16 cellular contexts compared by ENCODE assay signal in genomic region chr14:52355526-52355925, GRCh38. TPM values are rescaled to one million over a fixed set of nuclear protein-coding genes. Genes with fewer than 3 reads are reported as not detected.
DNase-seq lines count a peak whose midpoint lies in the region; ATAC-seq, FAIRE-seq and TF ChIP-seq lines count a peak whose summit lies in the region.
"Had no signal": no experiment of that assay in that cellular context is flagged by ENCODE, and none has a peak within 500 bp of the region (broad histone marks: within the 10 kb centered on the region; RNA-seq: fewer than 3 reads in every experiment).

No MANE protein-coding gene starts in this region.

- H3K79me2 ChIP-seq in keratinocyte (ENCODE audit: control insufficient read depth, insufficient read depth, low read length) = no peaks in the 10 kb centered on the region

- DNase-seq in activated CD8-positive, alpha-beta memory T cell treated with anti-CD3 and anti-CD28 coated beads, Interleukin-2, amount 10 ng/mL, durations not matched to agents 7 days and 5 days = no peak
- DNase-seq in activated CD8-positive, alpha-beta memory T cell treated with anti-CD3 and anti-CD28 coated beads, Interleukin-2, amount 50 U/mL, for 4 hours = no peak
- DNase-seq in keratinocyte (ENCODE audit: low read depth, low spot score) (no peak), transverse colon (no peak), omental fat pad (ENCODE audit: low spot score) (no peak), tibial artery (no peak)
- DNase-seq: NCI-H187, NCI-H526 treated with DMSO at 0.1 percent for 48 hours, occipital lobe, WERI-Rb-1 had no signal

- dilution Hi-C loops in keratinocyte (cut with MboI; ENCODE audit: extremely low pct_ligation_motif_present, low sequenced_read_pairs) = no loop called here

- no peak for TF ChIP-seq EP300 in transverse colon (IDR thresholded peaks at IDR 0.05; ENCODE audit: low read depth)

- intact Hi-C loops in transverse colon (cut with DNase I; ENCODE audit: low total_unique reads) (no loop called here), tibial artery (cut with DNase I; ENCODE audit: low total_unique reads) (no loop called here)

- H3K27ac Mint-ChIP-seq in activated CD8-positive, alpha-beta memory T cell treated with anti-CD3 and anti-CD28 coated beads, Interleukin-2, amount 10 ng/mL, durations not matched to agents 7 days and 5 days = peak overlapping the region; percentile 15

- in situ Hi-C loops in transverse colon (cut with MboI; ENCODE audit: low pct_ligation_motif_present in 1 of 4, low pct_unique_long_range_greater_than_20kb in 1 of 4, low sequenced_read_pairs in 3 of 4) = no loop called here

- H3K36me3 Mint-ChIP-seq in activated CD8-positive, alpha-beta memory T cell treated with anti-CD3 and anti-CD28 coated beads, Interleukin-2, amount 10 ng/mL, durations not matched to agents 7 days and 5 days = peaks cover 29% of the 10 kb centered on the region

- H3K9me1 ChIP-seq in keratinocyte (ENCODE audit: control insufficient read depth, extremely low read depth, insufficient read depth, low read length) = no peaks in the 10 kb centered on the region

- no peak overlapping the region for H3K4me3 Mint-ChIP-seq in activated CD8-positive, alpha-beta memory T cell treated with anti-CD3 and anti-CD28 coated beads, Interleukin-2, amount 10 ng/mL, durations not matched to agents 7 days and 5 days

- H3K4me3 ChIP-seq in keratinocyte (ENCODE audit: control insufficient read depth in 2 of 3, extremely low read depth in 1 of 3, insufficient read depth in 2 of 3, low read depth in 1 of 3, low read length in 3 of 3) (no peak overlapping the region), transverse colon (no peak overlapping the region), tibial artery (no peak overlapping the region)
- H3K4me3 ChIP-seq: esophagus muscularis mucosa had no signal

- H3K4me1 Mint-ChIP-seq in activated CD8-positive, alpha-beta memory T cell treated with anti-CD3 and anti-CD28 coated beads, Interleukin-2, amount 10 ng/mL, durations not matched to agents 7 days and 5 days = peaks cover 59% of the 10 kb centered on the region

- ATAC-seq in activated CD8-positive, alpha-beta memory T cell treated with anti-CD3 and anti-CD28 coated beads, Interleukin-2, amount 10 ng/mL, durations not matched to agents 7 days and 5 days = no peak
- ATAC-seq in omental fat pad (ENCODE audit: low FRiP score) (no peak), HG03457 (IDR thresholded peaks at IDR 0.05; ENCODE audit: unreplicated experiment) (no peak)
- ATAC-seq: Right ventricle myocardium inferior had no signal

- H3K4me2 ChIP-seq in keratinocyte (ENCODE audit: control insufficient read depth, extremely low read depth, insufficient read depth, low read depth, low read length) = peak overlapping the region; percentile 84

- H3K27ac ChIP-seq in VCaP (peak overlapping the region; percentile 93), keratinocyte (ENCODE audit: control insufficient read depth, insufficient read depth, low read length) (peak overlapping the region; percentile 43), transverse colon (peak overlapping the region; percentile 31 to 49 (median 38)), tibial artery (peak overlapping the region in 1 of 2 donors; percentile 15)
- H3K27ac ChIP-seq: WERI-Rb-1 had no signal

- H3K9me3 Mint-ChIP-seq in activated CD8-positive, alpha-beta memory T cell treated with anti-CD3 and anti-CD28 coated beads, Interleukin-2, amount 10 ng/mL, durations not matched to agents 7 days and 5 days (ENCODE audit: low read depth) = no peaks in the 10 kb centered on the region

- TF ChIP-seq POLR2A in transverse colon (IDR thresholded peaks at IDR 0.05) = no peak

- FAIRE-seq in keratinocyte (lab: Jason Lieb, UNC) = no peak
- FAIRE-seq: H1 had no signal

- H3K36me3 ChIP-seq in keratinocyte (ENCODE audit: control insufficient read depth in 2 of 2, extremely low read depth in 1 of 2, insufficient read depth in 2 of 2, low read length in 2 of 2) (no peaks in the 10 kb centered on the region), transverse colon (no peaks in the 10 kb centered on the region), tibial artery (no peaks in the 10 kb centered on the region)
- H3K36me3 ChIP-seq: esophagus muscularis mucosa, WERI-Rb-1 had no signal

- H3K9ac ChIP-seq in keratinocyte (ENCODE audit: control insufficient read depth, extremely low read depth, insufficient read depth, low read length) = no peak overlapping the region

- H3K9me3 ChIP-seq in keratinocyte (ENCODE audit: control insufficient read depth, low read depth, low read length) (no peaks in the 10 kb centered on the region), transverse colon (no peaks in the 10 kb centered on the region), tibial artery (no peaks in the 10 kb centered on the region)
- H3K9me3 ChIP-seq: esophagus muscularis mucosa had no signal

- 38 to 83% methylated on average over 1 to 5 of the region's 5 CpGs for WGBS in transverse colon (ENCODE audit: low coverage in 1 of 2), 2 donors

- H3K4me1 ChIP-seq in keratinocyte (ENCODE audit: control insufficient read depth, extremely low read depth, insufficient read depth, low read length) (peaks cover 30% of the 10 kb centered on the region), transverse colon (peaks cover 25 to 64% (median 36%) of the 10 kb centered on the region in 4 donors), tibial artery (peaks cover 0 to 33% (median 12%) of the 10 kb centered on the region in 4 donors)

- no peak for TF ChIP-seq CTCF in VCaP (conservative IDR thresholded peaks at IDR 0.05)
- no peak for TF ChIP-seq CTCF in keratinocyte (optimal IDR thresholded peaks at IDR 0.05 in 1 of 3, IDR thresholded peaks at IDR 0.05 in 1 of 3, conservative IDR thresholded peaks at IDR 0.05 in 1 of 3; ENCODE audit: extremely low read depth in 1 of 3, insufficient read depth in 2 of 3, low read length in 3 of 3)
- no peak for TF ChIP-seq CTCF in transverse colon (IDR thresholded peaks at IDR 0.05)
- TF ChIP-seq CTCF in omental fat pad (IDR thresholded peaks at IDR 0.05) = no peak
- TF ChIP-seq CTCF in tibial artery (IDR thresholded peaks at IDR 0.05) = no peak

- H3K27me3 Mint-ChIP-seq in activated CD8-positive, alpha-beta memory T cell treated with anti-CD3 and anti-CD28 coated beads, Interleukin-2, amount 10 ng/mL, durations not matched to agents 7 days and 5 days = peaks cover 7% of the 10 kb centered on the region

- CTCF ChIA-PET in activated CD8-positive, alpha-beta memory T cell treated with anti-CD3 and anti-CD28 coated beads, Interleukin-2, amount 10 ng/mL, durations not matched to agents 7 days and 5 days (lab: Charles Lee) = interaction anchor here (6.5 kb wide), 1 partner anchor 40 kb away, joined by 52 read pairs; the partner anchor contains the start of gene PTGER2

- no peaks in the 10 kb centered on the region for H4K20me1 ChIP-seq in keratinocyte (ENCODE audit: control insufficient read depth, extremely low read depth, insufficient read depth, low read length)

- no peaks in the 10 kb centered on the region for H3K27me3 ChIP-seq in keratinocyte (ENCODE audit: control insufficient read depth, extremely low read depth, insufficient read depth, low read length)
- no peaks in the 10 kb centered on the region for H3K27me3 ChIP-seq in transverse colon
- no peaks in the 10 kb centered on the region for H3K27me3 ChIP-seq in tibial artery
- H3K27me3 ChIP-seq: esophagus muscularis mucosa had no signal

- peak overlapping the region; percentile 14 for H2AFZ ChIP-seq in keratinocyte (ENCODE audit: control insufficient read depth, low read length)

RNA-seq across cellular contexts. Expression of gene PTGER2, which starts 41.4 kb away (rescaled TPM):
- total RNA-seq in activated CD8-positive, alpha-beta memory T cell treated with anti-CD3 and anti-CD28 coated beads, Interleukin-2, amount 10 ng/mL, durations not matched to agents 7 days and 5 days = 100 to 1,000 TPM in 1 of 2 experiments, 10 to 100 TPM in 1; 97.6 to 117 TPM
- polyA plus RNA-seq in keratinocyte = 0.05 to 0.31 TPM (median 0.28 TPM) in 3 replicates
- not detected for polyA plus RNA-seq in keratinocyte (2011; ENCODE audit: low read depth)
- polyA plus RNA-seq in keratinocyte (2011; cell fraction: cytosol; rRNA removed) = 0.10 and 0.24 TPM in 2 replicates
- 0.11 and 0.12 TPM in 2 replicates for polyA plus RNA-seq in keratinocyte (2011; cell fraction: nucleus; rRNA removed)
- 0.44 TPM in 1 of 2 replicates, not detected in the other for polyA plus RNA-seq in keratinocyte (2012; ENCODE audit: low replicate concordance)
- 0.07 to 0.48 TPM in 2 of 3 replicates, not detected in the other for polyA minus RNA-seq in keratinocyte
- polyA minus RNA-seq in keratinocyte (2011; cell fraction: cytosol; rRNA and poly(A)+ RNA removed) = not detected
- polyA minus RNA-seq in keratinocyte (2011; cell fraction: nucleus; rRNA and poly(A)+ RNA removed) = 0.63 TPM in 1 of 2 replicates, not detected in the other
- total RNA-seq in transverse colon = 1 to 10 TPM; 1.1 to 9.4 (median 4.9) TPM
- total RNA-seq in omental fat pad = 10 to 100 TPM in 1 of 4 donors, 1 to 10 TPM in 3; 4.0 to 34.8 (median 6.3) TPM
- total RNA-seq: lung microvascular endothelial cell, occipital lobe had no signal
